Comparison of ENCODE assay signal across 8 cellular contexts in genomic region chr5:963673-964531, GRCh38. TPM values are rescaled to one million over a fixed set of nuclear protein-coding genes. Genes with fewer than 3 reads are reported as not detected.
DNase-seq lines count a peak whose midpoint lies in the region; ATAC-seq lines count a peak whose summit lies in the region.

No MANE protein-coding gene starts in this region.

- DNase-seq in activated CD8-positive, alpha-beta memory T cell treated with anti-CD3 and anti-CD28 coated beads for 24 hours: peak; percentile 78
- DNase-seq in activated CD8-positive, alpha-beta memory T cell treated with anti-CD3 and anti-CD28 coated beads, Interleukin-2, amount 50 U/mL, for 4 hours: no peak
- peak; percentile 91 for DNase-seq in activated CD4-positive, alpha-beta T cell treated with anti-CD3 and anti-CD28 coated beads, Interleukin-2, amount 10 ng/mL, durations not matched to agents 24 days and 14 days
- peak; percentile 74 for DNase-seq in cardiac septum (ENCODE audit: low spot score)
- peak; percentile 45 for DNase-seq in stimulated activated naive CD8-positive, alpha-beta T cell treated with anti-CD3 and anti-CD28 coated beads, Interleukin-15, Interleukin-2, amounts not matched to agents 100 U/mL and 50 U/mL, for 24 hours
- no peak for DNase-seq in NCI-H2107 (lab: John Stamatoyannopoulos, UW)
- DNase-seq in NCI-H1105 treated with DMSO at 0.1 percent for 48 hours (lab: John Stamatoyannopoulos, UW): no peak

- peaks cover 43% of the 10 kb centered on the region for H3K4me1 Mint-ChIP-seq in activated CD4-positive, alpha-beta T cell treated with anti-CD3 and anti-CD28 coated beads, Interleukin-2, amount 10 ng/mL, durations not matched to agents 24 days and 14 days

- peak overlapping the region; percentile 96 for H3K27ac Mint-ChIP-seq in activated CD4-positive, alpha-beta T cell treated with anti-CD3 and anti-CD28 coated beads, Interleukin-2, amount 10 ng/mL, durations not matched to agents 24 days and 14 days

- ATAC-seq in HG03196 (IDR thresholded peaks at IDR 0.05; ENCODE audit: unreplicated experiment): peak; percentile 54
- ATAC-seq in stimulated activated naive CD8-positive, alpha-beta T cell treated with anti-CD3 and anti-CD28 coated beads, Interleukin-15, Interleukin-2, amounts not matched to agents 100 U/mL and 50 U/mL, for 24 hours: peak; percentile 81

- no peaks in the 10 kb centered on the region for H3K9me3 Mint-ChIP-seq in activated CD4-positive, alpha-beta T cell treated with anti-CD3 and anti-CD28 coated beads, Interleukin-2, amount 10 ng/mL, durations not matched to agents 24 days and 14 days

- H3K4me3 Mint-ChIP-seq in activated CD4-positive, alpha-beta T cell treated with anti-CD3 and anti-CD28 coated beads, Interleukin-2, amount 10 ng/mL, durations not matched to agents 24 days and 14 days: peak overlapping the region; percentile 84

- intact Hi-C loops in activated CD4-positive, alpha-beta T cell treated with anti-CD3 and anti-CD28 coated beads, Interleukin-2, amount 10 ng/mL, durations not matched to agents 24 days and 14 days (cut with micrococcal nuclease): loop anchor here (5.0 kb wide), 2 partner anchors 37 to 43 kb away; partner anchors contain the start of gene NKD2
- intact Hi-C loops in cardiac septum (cut with DNase I): no loop called here

- H3K27me3 Mint-ChIP-seq in activated CD4-positive, alpha-beta T cell treated with anti-CD3 and anti-CD28 coated beads, Interleukin-2, amount 10 ng/mL, durations not matched to agents 24 days and 14 days: peaks cover 21% of the 10 kb centered on the region

- H3K36me3 Mint-ChIP-seq in activated CD4-positive, alpha-beta T cell treated with anti-CD3 and anti-CD28 coated beads, Interleukin-2, amount 10 ng/mL, durations not matched to agents 24 days and 14 days (ENCODE audit: low read depth): no peaks in the 10 kb centered on the region

RNA-seq across cellular contexts. Expression of gene NKD2, which starts 44.7 kb away (rescaled TPM):
- total RNA-seq in activated CD4-positive, alpha-beta T cell treated with anti-CD3 and anti-CD28 coated beads, Interleukin-2, amount 10 ng/mL, durations not matched to agents 24 days and 14 days: 3.3 and 4.0 TPM in 2 replicates
- 3.6 TPM for total RNA-seq in cardiac septum

Comparison
In these comparisons a context has a peak if more than half of its experiments do, and no peak if none do; other contexts are left out.
1. DNase-seq: peak in activated CD8-positive, alpha-beta memory T cell treated with anti-CD3 and anti-CD28 coated beads for 24 hours (single experiment), activated CD4-positive, alpha-beta T cell treated with anti-CD3 and anti-CD28 coated beads, Interleukin-2, amount 10 ng/mL, durations not matched to agents 24 days and 14 days (single experiment), cardiac septum (single experiment) and stimulated activated naive CD8-positive, alpha-beta T cell treated with anti-CD3 and anti-CD28 coated beads, Interleukin-15, Interleukin-2, amounts not matched to agents 100 U/mL and 50 U/mL, for 24 hours (single experiment); none in activated CD8-positive, alpha-beta memory T cell treated with anti-CD3 and anti-CD28 coated beads, Interleukin-2, amount 50 U/mL, for 4 hours (single experiment), NCI-H2107 (single experiment) and NCI-H1105 treated with DMSO at 0.1 percent for 48 hours (single experiment).